19 cellular contexts compared by ENCODE assay signal in the genomic region with DNA sequence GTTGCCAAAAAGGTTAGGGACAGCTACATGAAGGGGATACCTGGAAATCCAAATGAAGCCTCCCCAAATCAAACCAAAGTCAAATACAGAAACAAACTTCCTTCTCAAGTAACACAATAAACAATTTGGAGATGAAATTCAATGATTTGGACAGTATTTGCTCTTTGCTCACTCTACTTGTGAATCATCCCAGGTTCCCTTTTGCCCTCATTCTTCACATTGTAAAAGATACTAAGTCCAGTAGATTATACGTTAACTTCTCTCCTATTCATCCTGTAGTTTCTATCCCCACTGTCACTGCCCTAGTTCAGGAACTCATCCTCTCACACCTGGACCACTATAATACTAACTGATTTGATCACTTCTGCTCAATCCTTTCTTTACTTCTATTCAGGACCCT. TPM values are rescaled to one million over a fixed set of nuclear protein-coding genes. Genes with fewer than 3 reads are reported as not detected.
A peak's percentile ranks its signal among the peaks of the same experiment; 100 is the strongest.
DNase-seq lines count a peak whose midpoint lies in the region; ATAC-seq, FAIRE-seq and TF ChIP-seq lines count a peak whose summit lies in the region.
"Had no signal": no experiment of that assay in that cellular context is flagged by ENCODE, and none has a peak within 500 bp of the region (broad histone marks: within the 10 kb centered on the region; RNA-seq: fewer than 3 reads in every experiment).

No MANE protein-coding gene starts in this region.

- H3K27ac Mint-ChIP-seq in nephron = peak overlapping the region; percentile 16 to 83 (median 37)
- H3K27ac Mint-ChIP-seq: CD4-positive, alpha-beta memory T cell; HFFc6 had no signal

- H3K4me1 Mint-ChIP-seq in nephron = peaks cover 29% of the 10 kb centered on the region
- H3K4me1 Mint-ChIP-seq: CD4-positive, alpha-beta memory T cell had no signal

- no peaks in the 10 kb centered on the region for H3K9me3 Mint-ChIP-seq in nephron
- H3K9me3 Mint-ChIP-seq: CD4-positive, alpha-beta memory T cell; HFFc6 had no signal

- FAIRE-seq in RCC 7860 (lab: Jason Lieb, UNC) = peak; percentile 55
- FAIRE-seq in frontal cortex (lab: Jason Lieb, UNC) = no peak
- FAIRE-seq: A549, GM12878, GM19239, H54 had no signal

- H3K27me3 Mint-ChIP-seq in nephron (ENCODE audit: low read depth) = no peaks in the 10 kb centered on the region

- DNase-seq in DMS53 (lab: John Stamatoyannopoulos, UW) (peak; percentile 58), RCC 7860 (ENCODE audit: low spot score) (no peak), frontal cortex (ENCODE audit: low spot score in 2 of 2) (no peak)
- DNase-seq: 8988T; C1 segment of cervical spinal cord; Calu3; CD4-positive, alpha-beta memory T cell; COR-L47; EL; GDM1; GOT3; HFFc6 had no signal

- H3K36me3 Mint-ChIP-seq in nephron (ENCODE audit: low read depth) = no peaks in the 10 kb centered on the region
- H3K36me3 Mint-ChIP-seq: CD4-positive, alpha-beta memory T cell had no signal

- no peak overlapping the region for H3K4me3 Mint-ChIP-seq in nephron
- H3K4me3 Mint-ChIP-seq: CD4-positive, alpha-beta memory T cell; HFFc6 had no signal

- TF ChIP-seq CTCF in nephron (IDR thresholded peaks at IDR 0.05; ENCODE audit: unreplicated experiment in 3 of 3) = no peak

- ATAC-seq in GM21447 (IDR thresholded peaks at IDR 0.05; ENCODE audit: unreplicated experiment) (no peak), HG03571 (IDR thresholded peaks at IDR 0.05; ENCODE audit: unreplicated experiment) (no peak)
- ATAC-seq: A549, GM12878 had no signal

RNA-seq across cellular contexts. Expression of a gene that starts 28.3 kb away (rescaled TPM):
- 6.9 TPM for total RNA-seq in frontal cortex
